In the genomic region with DNA sequence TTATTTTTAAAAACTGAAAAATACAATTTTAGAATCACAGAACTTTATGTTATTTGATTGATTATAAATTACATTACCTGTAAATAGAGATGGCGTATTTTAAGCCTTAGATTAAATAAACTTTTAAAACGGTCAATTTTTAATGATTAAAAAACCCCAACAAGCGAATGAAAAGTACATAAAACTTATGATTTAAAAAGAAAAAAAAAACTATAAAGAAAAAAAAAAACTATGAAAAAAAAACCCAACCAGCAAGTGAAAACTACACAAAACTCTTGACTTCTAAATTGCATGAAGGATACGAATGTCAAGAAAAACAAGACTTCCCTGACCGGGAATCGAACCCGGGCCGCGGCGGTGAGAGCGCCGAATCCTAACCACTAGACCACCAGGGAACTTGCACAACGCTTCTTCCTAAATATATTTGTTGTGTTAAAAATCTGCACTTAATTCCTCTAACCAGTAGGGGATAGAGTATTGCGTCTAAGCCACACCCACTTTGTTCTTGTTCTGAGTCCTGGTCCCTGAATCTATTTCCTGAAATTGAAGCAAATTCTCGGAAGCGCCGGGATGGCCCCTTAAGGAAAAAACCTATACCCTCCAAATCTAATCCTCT, we compare ENCODE assay signal across 8 cellular contexts. TPM values are rescaled to one million over a fixed set of nuclear protein-coding genes. Genes with fewer than 3 reads are reported as not detected.
DNase-seq lines count a peak whose midpoint lies in the region; ATAC-seq and TF ChIP-seq lines count a peak whose summit lies in the region.

No MANE protein-coding gene starts in this region.

- H3K9me3 Mint-ChIP-seq in T-helper 2 cell treated with Interferon-gamma antibody and Interleukin-4, amounts not matched to agents 5 μg/mL and 100 μg/mL, for 36 hours, result no peaks in the 10 kb centered on the region

- H3K36me3 ChIP-seq in hepatocyte (replicated peaks; ENCODE audit: insufficient read depth, low read depth) (no peaks in the 10 kb centered on the region), rectal smooth muscle tissue (ENCODE audit: control insufficient read depth, insufficient read depth, low read length) (no peaks in the 10 kb centered on the region), aorta (ENCODE audit: control insufficient read depth in 1 of 2, insufficient read depth in 2 of 2, low read length in 1 of 2) (no peaks in the 10 kb centered on the region)

- H3K9me2 ChIP-seq in hepatocyte (replicated peaks; ENCODE audit: insufficient read depth), result no peaks in the 10 kb centered on the region

- H2AFZ ChIP-seq in hepatocyte, result peak overlapping the region; percentile 78

- in situ Hi-C loops in GM13976 (cut with MboI; ENCODE audit: low sequenced_read_pairs, unreplicated experiment) (no loop called here), astrocyte of the cerebellum (cut with HindIII; ENCODE audit: low sequenced_read_pairs) (loop anchor here (25.0 kb wide), 1 partner anchor 182 kb away; a partner anchor contains a TSS)

- peaks cover 3% of the 10 kb centered on the region for H3K36me3 Mint-ChIP-seq in T-helper 2 cell treated with Interferon-gamma antibody and Interleukin-4, amounts not matched to agents 5 μg/mL and 100 μg/mL, for 36 hours (ENCODE audit: low read depth)

- WGBS in hepatocyte (ENCODE audit: low lambda C conversion rate, missing lambda C conversion rate), result 11% methylated on average over 17 of the region's 17 CpGs
- 14 to 15% methylated on average over 17 of the region's 17 CpGs for WGBS in aorta, 2 donors

- peak overlapping the region; percentile 80 for H3K4me2 ChIP-seq in hepatocyte

- peak overlapping the region; percentile 92 for H3K27ac ChIP-seq in hepatocyte
- peak overlapping the region; percentile 94 for H3K27ac ChIP-seq in rectal smooth muscle tissue (ENCODE audit: low read depth, low read length)
- peak overlapping the region in 1 of 2 donors; percentile 88 for H3K27ac ChIP-seq in aorta (ENCODE audit: low read depth in 1 of 2, low read length in 2 of 2)

- H3K79me2 ChIP-seq in hepatocyte, result peaks cover 17% of the 10 kb centered on the region

- TF ChIP-seq CTCF in GM13976 (IDR thresholded peaks at IDR 0.05; ENCODE audit: borderline replicate concordance, control extremely low read depth, extremely low read depth, insufficient read depth, missing control alignments) (no peak), astrocyte of the cerebellum (IDR thresholded peaks at IDR 0.05; ENCODE audit: low read depth, low read length, missing control alignments) (peak; percentile 14), hepatocyte (IDR thresholded peaks at IDR 0.05; ENCODE audit: poor library complexity) (no peak)

- peak; percentile 87 for DNase-seq in GM13976 (ENCODE audit: low spot score)
- DNase-seq in NCI-H1694 (lab: John Stamatoyannopoulos, UW), result peak; percentile 96
- DNase-seq in T-helper 2 cell treated with Interferon-gamma antibody and Interleukin-4, amounts not matched to agents 5 μg/mL and 100 μg/mL, for 36 hours (ENCODE audit: low spot score), result peak; percentile 73
- DNase-seq in astrocyte of the cerebellum (ENCODE audit: low read depth), result peak; percentile 90
- DNase-seq in hepatocyte (ENCODE audit: low spot score), result peak; percentile 95
- DNase-seq in aorta, result peak; percentile 87 to 95

- no peak overlapping the region for H3K4me3 Mint-ChIP-seq in T-helper 2 cell treated with Interferon-gamma antibody and Interleukin-4, amounts not matched to agents 5 μg/mL and 100 μg/mL, for 36 hours

- peak; percentile 80 for ATAC-seq in HG02885 (IDR thresholded peaks at IDR 0.05; ENCODE audit: poor library complexity, unreplicated experiment)
- ATAC-seq in aorta (ENCODE audit: low FRiP score), result peak; percentile 98

- H3K27me3 Mint-ChIP-seq in T-helper 2 cell treated with Interferon-gamma antibody and Interleukin-4, amounts not matched to agents 5 μg/mL and 100 μg/mL, for 36 hours (ENCODE audit: low read depth), result peaks cover 18% of the 10 kb centered on the region

- H3K4me3 ChIP-seq in astrocyte of the cerebellum (ENCODE audit: low read depth, low read length), result peak overlapping the region; percentile 57
- H3K4me3 ChIP-seq in hepatocyte, result peak overlapping the region; percentile 49
- peak overlapping the region; percentile 96 for H3K4me3 ChIP-seq in rectal smooth muscle tissue (ENCODE audit: low read length)
- peak overlapping the region; percentile 84 to 93 for H3K4me3 ChIP-seq in aorta (ENCODE audit: low read length in 2 of 2)

- H3K27me3 ChIP-seq in hepatocyte (no peaks in the 10 kb centered on the region), rectal smooth muscle tissue (ENCODE audit: control insufficient read depth, insufficient read depth, low read length) (no peaks in the 10 kb centered on the region), aorta (ENCODE audit: control insufficient read depth in 1 of 2, insufficient read depth in 2 of 2, low read length in 1 of 2) (no peaks in the 10 kb centered on the region)

- H3K4me1 ChIP-seq in hepatocyte (ENCODE audit: insufficient read depth) (no peaks in the 10 kb centered on the region), rectal smooth muscle tissue (ENCODE audit: control insufficient read depth, insufficient read depth, low read length) (no peaks in the 10 kb centered on the region), aorta (ENCODE audit: control insufficient read depth in 1 of 2, insufficient read depth in 2 of 2, low read length in 2 of 2) (no peaks in the 10 kb centered on the region)

- peak overlapping the region; percentile 88 for H3K9ac ChIP-seq in rectal smooth muscle tissue (ENCODE audit: low read length)

- no peaks in the 10 kb centered on the region for H4K20me1 ChIP-seq in hepatocyte (ENCODE audit: insufficient read depth, poor library complexity, severe bottlenecking)

- intact Hi-C loops in aorta (cut with DNase I), result loop anchor here (2.0 to 5.0 kb wide), 2 partner anchors 177 kb away; a partner anchor contains a TSS

- H3K4me1 Mint-ChIP-seq in T-helper 2 cell treated with Interferon-gamma antibody and Interleukin-4, amounts not matched to agents 5 μg/mL and 100 μg/mL, for 36 hours (ENCODE audit: low read depth), result peaks cover 11% of the 10 kb centered on the region

- H3K9me3 ChIP-seq in hepatocyte (ENCODE audit: low read depth), result no peaks in the 10 kb centered on the region
- H3K9me3 ChIP-seq in aorta (ENCODE audit: control insufficient read depth, low read length), result no peaks in the 10 kb centered on the region

- H3K27ac Mint-ChIP-seq in T-helper 2 cell treated with Interferon-gamma antibody and Interleukin-4, amounts not matched to agents 5 μg/mL and 100 μg/mL, for 36 hours, result no peak overlapping the region

RNA-seq across cellular contexts. Expression of a gene that starts 10.7 kb away (rescaled TPM):
- 34.1 and 42.0 TPM in 2 replicates for total RNA-seq in hepatocyte
- 17.3 and 22.6 TPM in 2 replicates for polyA plus RNA-seq in hepatocyte
- 10 to 100 TPM; 57.1 to 82.1 TPM for total RNA-seq in aorta
- 10 to 100 TPM; 12.3 to 23.6 TPM for polyA plus RNA-seq in aorta

RNA-seq across cellular contexts. Expression of a gene that starts 30.6 kb away (rescaled TPM):
- total RNA-seq in hepatocyte, result 0.47 and 0.80 TPM in 2 replicates
- polyA plus RNA-seq in hepatocyte, result 0.27 and 0.40 TPM in 2 replicates
- total RNA-seq in aorta, result 10 to 100 TPM; 19.1 to 23.9 TPM
- polyA plus RNA-seq in aorta, result 10 to 100 TPM; 25.0 to 46.1 TPM

Comparison
In these comparisons a context has a peak if more than half of its experiments do, and no peak if none do; other contexts are left out.
1. RNA of a gene that starts 30.6 kb away (total RNA-seq): 19.1 to 23.9 TPM in aorta; 0.47 to 0.80 TPM in hepatocyte; every median in the first group is over 10 times any median in the second.
2. Peak in every context shown above with its lines, with median percentiles within 50 percentile points of each other: DNase-seq and H3K4me3 ChIP-seq.